20 cellular contexts compared by ENCODE assay signal in the genomic region with DNA sequence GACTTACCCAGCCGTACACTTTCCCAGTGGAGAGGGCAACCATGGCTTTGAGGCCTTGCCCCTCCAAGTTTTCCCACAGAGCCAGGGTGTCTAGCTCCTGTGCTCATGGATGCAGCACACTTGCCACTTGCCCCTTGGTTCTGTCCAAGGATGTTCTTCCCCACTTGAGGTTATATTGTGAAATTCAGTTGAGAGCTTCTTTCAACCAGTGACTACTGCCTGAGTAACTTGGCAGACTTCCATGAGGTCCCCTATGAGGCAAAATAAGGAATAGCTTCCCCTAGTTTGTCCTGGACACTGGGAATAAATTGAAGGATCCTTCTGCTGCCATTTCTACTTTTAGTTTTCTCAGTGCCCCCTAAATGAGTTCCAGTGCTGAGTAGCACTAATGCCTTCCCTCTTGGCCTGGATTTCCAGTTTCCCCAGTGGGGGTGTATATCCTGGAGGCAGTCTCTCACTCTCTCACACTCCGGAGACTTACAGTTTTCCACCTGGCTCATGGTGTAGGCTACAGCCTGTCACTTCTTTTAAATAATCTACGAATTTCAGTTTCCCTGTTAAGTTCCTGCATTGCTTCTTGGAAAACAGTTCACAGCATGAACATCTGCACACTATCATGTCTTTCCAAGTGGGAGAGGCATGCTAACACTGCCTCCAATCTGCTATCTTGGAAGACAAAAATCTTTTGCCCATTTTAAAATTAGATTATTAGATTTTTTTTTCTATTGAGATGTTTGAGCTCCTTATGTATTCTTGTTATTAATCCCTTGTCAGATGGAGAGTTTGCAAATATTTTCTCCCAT. TPM values are rescaled to one million over a fixed set of nuclear protein-coding genes. Genes with fewer than 3 reads are reported as not detected.
DNase-seq lines count a peak whose midpoint lies in the region; ATAC-seq and TF ChIP-seq lines count a peak whose summit lies in the region.
"Had no signal": no experiment of that assay in that cellular context is flagged by ENCODE, and none has a peak within 500 bp of the region (broad histone marks: within the 10 kb centered on the region; RNA-seq: fewer than 3 reads in every experiment).

No MANE protein-coding gene starts in this region.

- no peak for ATAC-seq in SK-N-SH treated with all-trans-retinoic acid at 6 μM for 48 hours
- ATAC-seq: natural killer cell treated with Interleukin-12 subunit alpha and Interleukin-12 subunit beta and Interleukin-15 and Interleukin-18, amount 100 ng/mL, for 72 hours had no signal

- no peak for TF ChIP-seq CTCF in AG09319 (IDR thresholded peaks at IDR 0.05; ENCODE audit: low read depth, low read length)
- TF ChIP-seq CTCF in epithelial cell of proximal tubule (conservative IDR thresholded peaks at IDR 0.05; ENCODE audit: low read depth, low read length) = no peak

- DNase-seq in AG09319 (ENCODE audit: extremely low read depth, low read depth) (peak; percentile 30), Kasumi-1 (lab: John Stamatoyannopoulos, UW) (peak; percentile 2 to 5), epithelial cell of proximal tubule (ENCODE audit: low read depth) (peak; percentile 50), non-pigmented ciliary epithelial cell (ENCODE audit: low read depth) (peak; percentile 13), iPS-NIHi11 (ENCODE audit: low spot score) (no peak), hippocampal formation (lab: John Stamatoyannopoulos, UW) (no peak), cortex of kidney (lab: John Stamatoyannopoulos, UW) (no peak)
- DNase-seq: activated B cell treated with CpG ODN at 0.5 μM for 24 hours; activated T-cell treated with anti-CD3 and anti-CD28 coated beads, Interleukin-2, amount 50 U/mL, for 1 hour; amygdala; NCI-H1417 treated with DMSO at 0.1 percent for 48 hours; SK-N-SH; stimulated activated CD4-positive, alpha-beta T cell treated with anti-CD3 and anti-CD28 coated beads, Interleukin-15, amount 100 ng/mL, for 24 hours; stimulated activated CD8-positive, alpha-beta memory T cell treated with anti-CD3 and anti-CD28 coated beads, Interleukin-4, amount 100 ng/mL, for 48 hours had no signal

- no peak overlapping the region for H3K4me3 ChIP-seq in epithelial cell of proximal tubule (ENCODE audit: low read depth, low read length)
- H3K4me3 ChIP-seq: BLaER1 had no signal

TF ChIP-seq in SK-N-SH treated with all-trans-retinoic acid at 6 μM for 48 hours, 23 proteins besides CTCF, POLR2A, EP300 and RAD21:
- TF ChIP-seq OSR1 (CRISPR knock-in tag; IDR thresholded peaks at IDR 0.05) = no peak
- no peak for TF ChIP-seq BACH2 (CRISPR knock-in tag; IDR thresholded peaks at IDR 0.05; ENCODE audit: borderline replicate concordance)
- TF ChIP-seq GLIS3 (CRISPR knock-in tag; IDR thresholded peaks at IDR 0.05) = no peak
- TF ChIP-seq, protein P1, sequence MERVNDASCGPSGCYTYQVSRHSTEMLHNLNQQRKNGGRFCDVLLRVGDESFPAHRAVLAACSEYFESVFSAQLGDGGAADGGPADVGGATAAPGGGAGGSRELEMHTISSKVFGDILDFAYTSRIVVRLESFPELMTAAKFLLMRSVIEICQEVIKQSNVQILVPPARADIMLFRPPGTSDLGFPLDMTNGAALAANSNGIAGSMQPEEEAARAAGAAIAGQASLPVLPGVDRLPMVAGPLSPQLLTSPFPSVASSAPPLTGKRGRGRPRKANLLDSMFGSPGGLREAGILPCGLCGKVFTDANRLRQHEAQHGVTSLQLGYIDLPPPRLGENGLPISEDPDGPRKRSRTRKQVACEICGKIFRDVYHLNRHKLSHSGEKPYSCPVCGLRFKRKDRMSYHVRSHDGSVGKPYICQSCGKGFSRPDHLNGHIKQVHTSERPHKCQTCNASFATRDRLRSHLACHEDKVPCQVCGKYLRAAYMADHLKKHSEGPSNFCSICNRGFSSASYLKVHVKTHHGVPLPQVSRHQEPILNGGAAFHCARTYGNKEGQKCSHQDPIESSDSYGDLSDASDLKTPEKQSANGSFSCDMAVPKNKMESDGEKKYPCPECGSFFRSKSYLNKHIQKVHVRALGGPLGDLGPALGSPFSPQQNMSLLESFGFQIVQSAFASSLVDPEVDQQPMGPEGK (CRISPR knock-in tag; IDR thresholded peaks at IDR 0.05; ENCODE audit: borderline replicate concordance) = no peak
- TF ChIP-seq ZNF565 (CRISPR knock-in tag; conservative IDR thresholded peaks at IDR 0.05; ENCODE audit: low read depth) = no peak
- TF ChIP-seq ZFP30 (CRISPR knock-in tag; IDR thresholded peaks at IDR 0.05) = no peak
- TF ChIP-seq ZNF70 (CRISPR knock-in tag; IDR thresholded peaks at IDR 0.05) = no peak
- TF ChIP-seq, protein P2, sequence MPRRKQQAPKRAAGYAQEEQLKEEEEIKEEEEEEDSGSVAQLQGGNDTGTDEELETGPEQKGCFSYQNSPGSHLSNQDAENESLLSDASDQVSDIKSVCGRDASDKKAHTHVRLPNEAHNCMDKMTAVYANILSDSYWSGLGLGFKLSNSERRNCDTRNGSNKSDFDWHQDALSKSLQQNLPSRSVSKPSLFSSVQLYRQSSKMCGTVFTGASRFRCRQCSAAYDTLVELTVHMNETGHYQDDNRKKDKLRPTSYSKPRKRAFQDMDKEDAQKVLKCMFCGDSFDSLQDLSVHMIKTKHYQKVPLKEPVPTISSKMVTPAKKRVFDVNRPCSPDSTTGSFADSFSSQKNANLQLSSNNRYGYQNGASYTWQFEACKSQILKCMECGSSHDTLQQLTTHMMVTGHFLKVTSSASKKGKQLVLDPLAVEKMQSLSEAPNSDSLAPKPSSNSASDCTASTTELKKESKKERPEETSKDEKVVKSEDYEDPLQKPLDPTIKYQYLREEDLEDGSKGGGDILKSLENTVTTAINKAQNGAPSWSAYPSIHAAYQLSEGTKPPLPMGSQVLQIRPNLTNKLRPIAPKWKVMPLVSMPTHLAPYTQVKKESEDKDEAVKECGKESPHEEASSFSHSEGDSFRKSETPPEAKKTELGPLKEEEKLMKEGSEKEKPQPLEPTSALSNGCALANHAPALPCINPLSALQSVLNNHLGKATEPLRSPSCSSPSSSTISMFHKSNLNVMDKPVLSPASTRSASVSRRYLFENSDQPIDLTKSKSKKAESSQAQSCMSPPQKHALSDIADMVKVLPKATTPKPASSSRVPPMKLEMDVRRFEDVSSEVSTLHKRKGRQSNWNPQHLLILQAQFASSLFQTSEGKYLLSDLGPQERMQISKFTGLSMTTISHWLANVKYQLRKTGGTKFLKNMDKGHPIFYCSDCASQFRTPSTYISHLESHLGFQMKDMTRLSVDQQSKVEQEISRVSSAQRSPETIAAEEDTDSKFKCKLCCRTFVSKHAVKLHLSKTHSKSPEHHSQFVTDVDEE (CRISPR knock-in tag; IDR thresholded peaks at IDR 0.05) = no peak
- no peak for TF ChIP-seq RARB (CRISPR knock-in tag; IDR thresholded peaks at IDR 0.05)
- TF ChIP-seq ARNTL (CRISPR knock-in tag; IDR thresholded peaks at IDR 0.05; ENCODE audit: borderline replicate concordance, low read depth) = no peak
- TF ChIP-seq, protein P3, sequence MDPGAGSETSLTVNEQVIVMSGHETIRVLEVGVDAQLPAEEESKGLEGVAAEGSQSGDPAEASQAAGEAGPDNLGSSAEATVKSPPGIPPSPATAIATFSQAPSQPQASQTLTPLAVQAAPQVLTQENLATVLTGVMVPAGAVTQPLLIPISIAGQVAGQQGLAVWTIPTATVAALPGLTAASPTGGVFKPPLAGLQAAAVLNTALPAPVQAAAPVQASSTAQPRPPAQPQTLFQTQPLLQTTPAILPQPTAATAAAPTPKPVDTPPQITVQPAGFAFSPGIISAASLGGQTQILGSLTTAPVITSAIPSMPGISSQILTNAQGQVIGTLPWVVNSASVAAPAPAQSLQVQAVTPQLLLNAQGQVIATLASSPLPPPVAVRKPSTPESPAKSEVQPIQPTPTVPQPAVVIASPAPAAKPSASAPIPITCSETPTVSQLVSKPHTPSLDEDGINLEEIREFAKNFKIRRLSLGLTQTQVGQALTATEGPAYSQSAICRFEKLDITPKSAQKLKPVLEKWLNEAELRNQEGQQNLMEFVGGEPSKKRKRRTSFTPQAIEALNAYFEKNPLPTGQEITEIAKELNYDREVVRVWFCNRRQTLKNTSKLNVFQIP (CRISPR knock-in tag; IDR thresholded peaks at IDR 0.05; ENCODE audit: borderline replicate concordance, low read depth) = no peak
- TF ChIP-seq SNAI2 (CRISPR knock-in tag; IDR thresholded peaks at IDR 0.05) = no peak
- TF ChIP-seq TCF4 (CRISPR knock-in tag; IDR thresholded peaks at IDR 0.05; ENCODE audit: borderline replicate concordance) = no peak
- TF ChIP-seq ISL1 (CRISPR knock-in tag; IDR thresholded peaks at IDR 0.05) = no peak
- TF ChIP-seq, protein P4, sequence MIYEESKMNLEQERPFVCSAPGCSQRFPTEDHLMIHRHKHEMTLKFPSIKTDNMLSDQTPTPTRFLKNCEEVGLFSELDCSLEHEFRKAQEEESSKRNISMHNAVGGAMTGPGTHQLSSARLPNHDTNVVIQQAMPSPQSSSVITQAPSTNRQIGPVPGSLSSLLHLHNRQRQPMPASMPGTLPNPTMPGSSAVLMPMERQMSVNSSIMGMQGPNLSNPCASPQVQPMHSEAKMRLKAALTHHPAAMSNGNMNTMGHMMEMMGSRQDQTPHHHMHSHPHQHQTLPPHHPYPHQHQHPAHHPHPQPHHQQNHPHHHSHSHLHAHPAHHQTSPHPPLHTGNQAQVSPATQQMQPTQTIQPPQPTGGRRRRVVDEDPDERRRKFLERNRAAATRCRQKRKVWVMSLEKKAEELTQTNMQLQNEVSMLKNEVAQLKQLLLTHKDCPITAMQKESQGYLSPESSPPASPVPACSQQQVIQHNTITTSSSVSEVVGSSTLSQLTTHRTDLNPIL (CRISPR knock-in tag; IDR thresholded peaks at IDR 0.05; ENCODE audit: low read depth) = no peak
- no peak for TF ChIP-seq TOX (CRISPR knock-in tag; IDR thresholded peaks at IDR 0.05; ENCODE audit: borderline replicate concordance)
- TF ChIP-seq ZFP3 (CRISPR knock-in tag; IDR thresholded peaks at IDR 0.05) = no peak
- no peak for TF ChIP-seq CSDC2 (CRISPR knock-in tag; IDR thresholded peaks at IDR 0.05)
- no peak for TF ChIP-seq ESRRG (CRISPR knock-in tag; IDR thresholded peaks at IDR 0.05)
- TF ChIP-seq ZC3H10 (CRISPR knock-in tag; IDR thresholded peaks at IDR 0.05) = no peak

RNA-seq across cellular contexts. Expression of a gene that starts 36.5 kb away (rescaled TPM):
- total RNA-seq in epithelial cell of proximal tubule = not detected in 2 replicates
- total RNA-seq: activated B cell treated with CpG ODN at 0.5 μM for 24 hours; endothelial cell of umbilical vein; G401; HT-29; natural killer cell treated with Interleukin-12 subunit alpha and Interleukin-12 subunit beta and Interleukin-15 and Interleukin-18, amount 100 ng/mL, for 72 hours had no signal

RNA-seq across cellular contexts. Expression of a gene that starts 38.5 kb away (rescaled TPM):
- not detected in 2 replicates for total RNA-seq in epithelial cell of proximal tubule
- total RNA-seq: activated B cell treated with CpG ODN at 0.5 μM for 24 hours; endothelial cell of umbilical vein; G401; natural killer cell treated with Interleukin-12 subunit alpha and Interleukin-12 subunit beta and Interleukin-15 and Interleukin-18, amount 100 ng/mL, for 72 hours had no signal

Comparison
In these comparisons a context has a peak if more than half of its experiments do, and no peak if none do; other contexts are left out.
1. DNase-seq: peak in AG09319 (single experiment), Kasumi-1 (2 of 2), epithelial cell of proximal tubule (single experiment) and non-pigmented ciliary epithelial cell (single experiment); none in iPS-NIHi11 (single experiment), hippocampal formation (0 of 2) and cortex of kidney (single experiment).